ENCODE assay signal across 9 cellular contexts in genomic region chr1:30911061-30911954, GRCh38. TPM values are rescaled to one million over a fixed set of nuclear protein-coding genes. Genes with fewer than 3 reads are reported as not detected.
DNase-seq lines count a peak whose midpoint lies in the region; ATAC-seq and TF ChIP-seq lines count a peak whose summit lies in the region.
"Had no signal": no experiment of that assay in that cellular context is flagged by ENCODE, and none has a peak within 500 bp of the region (broad histone marks: within the 10 kb centered on the region; RNA-seq: fewer than 3 reads in every experiment).

No MANE protein-coding gene starts in this region.

- H3K36me3 Mint-ChIP-seq in activated CD8-positive, alpha-beta memory T cell treated with anti-CD3 and anti-CD28 coated beads, Interleukin-2, amount 10 ng/mL, durations not matched to agents 7 days and 5 days, result no peaks in the 10 kb centered on the region
- H3K36me3 Mint-ChIP-seq in stimulated activated naive B cell treated with anti-CD40 and anti-IgM and Interleukin-4, amounts not matched to agents 10 μg/mL and 1 μg/mL and 100 μg/mL, for 72 hours, result no peaks in the 10 kb centered on the region

- peaks cover 36% of the 10 kb centered on the region for H3K27me3 Mint-ChIP-seq in activated CD8-positive, alpha-beta memory T cell treated with anti-CD3 and anti-CD28 coated beads, Interleukin-2, amount 10 ng/mL, durations not matched to agents 7 days and 5 days
- H3K27me3 Mint-ChIP-seq in stimulated activated naive B cell treated with anti-CD40 and anti-IgM and Interleukin-4, amounts not matched to agents 10 μg/mL and 1 μg/mL and 100 μg/mL, for 72 hours, result peaks cover 42 to 63% of the 10 kb centered on the region in 2 donors

- DNase-seq in CMK (ENCODE audit: low read depth), result peak; percentile 66
- DNase-seq in HPDE6-E6E7 (ENCODE audit: extremely low spot score), result peak; percentile 73
- peak; percentile 53 for DNase-seq in NCI-H748 treated with DMSO at 0.1 percent for 48 hours (lab: John Stamatoyannopoulos, UW)
- peak; percentile 68 for DNase-seq in activated CD8-positive, alpha-beta memory T cell treated with anti-CD3 and anti-CD28 coated beads, Interleukin-2, amount 10 ng/mL, durations not matched to agents 7 days and 5 days
- DNase-seq in epithelial cell of proximal tubule (ENCODE audit: low read depth), result no peak
- DNase-seq in middle frontal gyrus (ENCODE audit: extremely low spot score, low spot score), result peak; percentile 74
- peak; percentile 30 for DNase-seq in stimulated activated naive B cell treated with anti-CD40 and anti-IgM and Interleukin-4, amounts not matched to agents 10 μg/mL and 1 μg/mL and 100 μg/mL, for 72 hours

- H3K27ac Mint-ChIP-seq in activated CD8-positive, alpha-beta memory T cell treated with anti-CD3 and anti-CD28 coated beads, Interleukin-2, amount 10 ng/mL, durations not matched to agents 7 days and 5 days, result no peak overlapping the region
- peak overlapping the region; percentile 60 for H3K27ac Mint-ChIP-seq in stimulated activated naive B cell treated with anti-CD40 and anti-IgM and Interleukin-4, amounts not matched to agents 10 μg/mL and 1 μg/mL and 100 μg/mL, for 72 hours
- H3K27ac Mint-ChIP-seq: stimulated activated naive CD8-positive, alpha-beta T cell treated with anti-CD3 and anti-CD28 coated beads, Interleukin-15, Interleukin-2, amounts not matched to agents 100 ng/mL and 50 ng/mL, for 24 hours had no signal

- peak; percentile 42 for ATAC-seq in activated CD8-positive, alpha-beta memory T cell treated with anti-CD3 and anti-CD28 coated beads, Interleukin-2, amount 10 ng/mL, durations not matched to agents 7 days and 5 days
- peak; percentile 56 to 64 for ATAC-seq in stimulated activated naive B cell treated with anti-CD40 and anti-IgM and Interleukin-4, amounts not matched to agents 10 μg/mL and 1 μg/mL and 100 μg/mL, for 72 hours (replicated peaks)
- ATAC-seq in HG03442 (IDR thresholded peaks at IDR 0.05; ENCODE audit: unreplicated experiment), result no peak

- TF ChIP-seq CTCF in epithelial cell of proximal tubule (conservative IDR thresholded peaks at IDR 0.05; ENCODE audit: low read depth, low read length), result peak; percentile 90

- no peak overlapping the region for H3K4me3 ChIP-seq in epithelial cell of proximal tubule (ENCODE audit: low read depth, low read length)

- CTCF ChIA-PET in activated CD8-positive, alpha-beta memory T cell treated with anti-CD3 and anti-CD28 coated beads, Interleukin-2, amount 10 ng/mL, durations not matched to agents 7 days and 5 days (lab: Charles Lee), result interaction anchor here (0.7 to 6.7 kb wide), 22 partner anchors 8 to 192 kb away, joined by 3 to 120 read pairs (median 4); partner anchors contain the start of gene LAPTM5

- H3K9me3 Mint-ChIP-seq in activated CD8-positive, alpha-beta memory T cell treated with anti-CD3 and anti-CD28 coated beads, Interleukin-2, amount 10 ng/mL, durations not matched to agents 7 days and 5 days (ENCODE audit: low read depth), result no peaks in the 10 kb centered on the region
- H3K9me3 Mint-ChIP-seq in stimulated activated naive B cell treated with anti-CD40 and anti-IgM and Interleukin-4, amounts not matched to agents 10 μg/mL and 1 μg/mL and 100 μg/mL, for 72 hours, result no peaks in the 10 kb centered on the region
- H3K9me3 Mint-ChIP-seq: stimulated activated naive CD8-positive, alpha-beta T cell treated with anti-CD3 and anti-CD28 coated beads, Interleukin-15, Interleukin-2, amounts not matched to agents 100 ng/mL and 50 ng/mL, for 24 hours had no signal

- H3K4me3 Mint-ChIP-seq in activated CD8-positive, alpha-beta memory T cell treated with anti-CD3 and anti-CD28 coated beads, Interleukin-2, amount 10 ng/mL, durations not matched to agents 7 days and 5 days, result no peak overlapping the region
- H3K4me3 Mint-ChIP-seq in stimulated activated naive B cell treated with anti-CD40 and anti-IgM and Interleukin-4, amounts not matched to agents 10 μg/mL and 1 μg/mL and 100 μg/mL, for 72 hours, result no peak overlapping the region
- H3K4me3 Mint-ChIP-seq: stimulated activated naive CD8-positive, alpha-beta T cell treated with anti-CD3 and anti-CD28 coated beads, Interleukin-15, Interleukin-2, amounts not matched to agents 100 ng/mL and 50 ng/mL, for 24 hours had no signal

- peaks cover 14% of the 10 kb centered on the region for H3K4me1 Mint-ChIP-seq in activated CD8-positive, alpha-beta memory T cell treated with anti-CD3 and anti-CD28 coated beads, Interleukin-2, amount 10 ng/mL, durations not matched to agents 7 days and 5 days
- peaks cover 26 to 48% of the 10 kb centered on the region in 2 donors for H3K4me1 Mint-ChIP-seq in stimulated activated naive B cell treated with anti-CD40 and anti-IgM and Interleukin-4, amounts not matched to agents 10 μg/mL and 1 μg/mL and 100 μg/mL, for 72 hours

RNA-seq across cellular contexts. Expression of gene SDC3, which starts 2.8 kb away (rescaled TPM):
- total RNA-seq in activated CD8-positive, alpha-beta memory T cell treated with anti-CD3 and anti-CD28 coated beads, Interleukin-2, amount 10 ng/mL, durations not matched to agents 7 days and 5 days, result not detected
- 25.6 and 35.2 TPM in 2 replicates for total RNA-seq in epithelial cell of proximal tubule

Comparison
In these comparisons a context has a peak if more than half of its experiments do, and no peak if none do; other contexts are left out.
1. RNA of gene SDC3, which starts 2.8 kb away (total RNA-seq): 25.6 to 35.2 TPM in epithelial cell of proximal tubule; not detected in activated CD8-positive, alpha-beta memory T cell treated with anti-CD3 and anti-CD28 coated beads, Interleukin-2, amount 10 ng/mL, durations not matched to agents 7 days and 5 days; every median in the first group is over 10 times any median in the second.